10 cellular contexts compared by ENCODE assay signal in genomic region chr10:7480742-7481381, GRCh38.
DNase-seq lines count a peak whose midpoint lies in the region; ATAC-seq and TF ChIP-seq lines count a peak whose summit lies in the region.
"Had no signal": no experiment of that assay in that cellular context is flagged by ENCODE, and none has a peak within 500 bp of the region (broad histone marks: within the 10 kb centered on the region; RNA-seq: fewer than 3 reads in every experiment).

No MANE protein-coding gene starts in this region.

- TF ChIP-seq EP300 in SK-N-SH (IDR thresholded peaks at IDR 0.05; ENCODE audit: borderline replicate concordance in 1 of 2, low read depth in 1 of 2, low read length in 1 of 2), result no peak

- peak overlapping the region; percentile 97 to 99 for H3K27ac Mint-ChIP-seq in natural killer cell

- no peaks in the 10 kb centered on the region for H3K9me3 Mint-ChIP-seq in natural killer cell

- H3K27ac ChIP-seq in SK-N-SH (ENCODE audit: low read depth in 2 of 2, low read length in 1 of 2), result no peak overlapping the region
- H3K27ac ChIP-seq: VCaP had no signal

- H2AFZ ChIP-seq in SK-N-SH (ENCODE audit: low read depth), result no peak overlapping the region

- CTCF ChIA-PET in SK-N-SH (lab: Yijun Ruan, JAX), result no interaction called here

- no peaks in the 10 kb centered on the region for H3K36me3 Mint-ChIP-seq in natural killer cell

- no peaks in the 10 kb centered on the region for H4K20me1 ChIP-seq in SK-N-SH (ENCODE audit: insufficient read depth)

- DNase-seq in NOMO-1 (lab: John Stamatoyannopoulos, UW; ENCODE audit: unreplicated experiment in 2 of 2), result peak; percentile 83 to 91
- no peak for DNase-seq in natural killer cell
- DNase-seq in NCI-H1417 (lab: John Stamatoyannopoulos, UW), result no peak
- DNase-seq in stimulated activated naive CD4-positive, alpha-beta T cell treated with Interleukin-2 at 50 U/mL for 16 hours (lab: John Stamatoyannopoulos, UW), result no peak
- no peak for DNase-seq in SK-N-SH
- DNase-seq: islet precursor cell had no signal

- H3K4me1 Mint-ChIP-seq in natural killer cell, result peaks cover 67 to 78% of the 10 kb centered on the region in 2 donors

- H3K27me3 ChIP-seq in SK-N-SH (ENCODE audit: insufficient read depth), result no peaks in the 10 kb centered on the region

- no peaks in the 10 kb centered on the region for H3K36me3 ChIP-seq in SK-N-SH (replicated peaks in 1 of 2; ENCODE audit: control insufficient read depth in 1 of 2, insufficient read depth in 2 of 2, low read length in 1 of 2)

- intact Hi-C loops in natural killer cell (cut with micrococcal nuclease), result loop anchor here (5.0 kb wide), 1 partner anchor 224 kb away; no protein-coding TSS in a partner anchor

- no peaks in the 10 kb centered on the region for H3K9me2 ChIP-seq in SK-N-SH

- ATAC-seq in GM18517 (IDR thresholded peaks at IDR 0.05; ENCODE audit: unreplicated experiment) (peak; percentile 53), GM21619 (IDR thresholded peaks at IDR 0.05; ENCODE audit: unreplicated experiment) (peak; percentile 26), natural killer cell (no peak), HG02840 (IDR thresholded peaks at IDR 0.05; ENCODE audit: low FRiP score, unreplicated experiment) (no peak)

- H3K9ac ChIP-seq in SK-N-SH, result no peak overlapping the region

- POLR2A ChIA-PET in SK-N-SH (lab: Yijun Ruan, JAX), result no interaction called here

- WGBS in SK-N-SH (ENCODE audit: low lambda C conversion rate), result 59% methylated on average over 8 of the region's 8 CpGs

- no peak overlapping the region for H3K4me2 ChIP-seq in SK-N-SH

- H3K4me3 Mint-ChIP-seq in natural killer cell, result peak overlapping the region; percentile 43

- no peaks in the 10 kb centered on the region for H3F3A ChIP-seq in SK-N-SH (replicated peaks; ENCODE audit: insufficient read depth)

- no peak for TF ChIP-seq RAD21 in SK-N-SH (IDR thresholded peaks at IDR 0.05; ENCODE audit: low read length)

- TF ChIP-seq CTCF in natural killer cell (IDR thresholded peaks at IDR 0.05) (no peak), SK-N-SH (IDR thresholded peaks at IDR 0.05) (no peak)

- H3K79me2 ChIP-seq in SK-N-SH (ENCODE audit: insufficient read depth), result no peaks in the 10 kb centered on the region

- H3K9me3 ChIP-seq in SK-N-SH, result no peaks in the 10 kb centered on the region

- no peaks in the 10 kb centered on the region for H3K27me3 Mint-ChIP-seq in natural killer cell (ENCODE audit: low read depth in 2 of 2)

- H3K4me3 ChIP-seq in SK-N-SH (ENCODE audit: low read depth in 2 of 2, low read length in 1 of 2), result no peak overlapping the region

- peaks cover 0 to 5% of the 10 kb centered on the region in 2 experiments; a peak in 1 of 4 replicates for H3K4me1 ChIP-seq in SK-N-SH (ENCODE audit: control insufficient read depth in 1 of 2, insufficient read depth in 2 of 2, low read depth in 1 of 2, low read length in 1 of 2)

TF ChIP-seq in SK-N-SH, 30 proteins besides CTCF, POLR2A, EP300 and RAD21:
- TF ChIP-seq MEF2A (IDR thresholded peaks at IDR 0.05; ENCODE audit: borderline replicate concordance, low read depth), result no peak
- no peak for TF ChIP-seq ELF1 (IDR thresholded peaks at IDR 0.05)
- TF ChIP-seq RXRA (IDR thresholded peaks at IDR 0.05; ENCODE audit: borderline replicate concordance, low read depth), result no peak
- no peak for TF ChIP-seq USF1 (IDR thresholded peaks at IDR 0.05; ENCODE audit: borderline replicate concordance, low read depth)
- TF ChIP-seq GATA2 (CRISPR knock-in tag; IDR thresholded peaks at IDR 0.05), result no peak
- TF ChIP-seq GABPA (IDR thresholded peaks at IDR 0.05; ENCODE audit: low read depth), result no peak
- no peak for TF ChIP-seq IRF3 (IDR thresholded peaks at IDR 0.05; ENCODE audit: low read depth, low read length)

Comparison
In these comparisons a context has a peak if more than half of its experiments do, and no peak if none do; other contexts are left out.
1. ATAC-seq: peak in GM18517 (single experiment) and GM21619 (single experiment); none in natural killer cell (0 of 3) and HG02840 (single experiment).
2. DNase-seq: peak in NOMO-1 (2 of 2); none in natural killer cell (single experiment), NCI-H1417 (0 of 3), stimulated activated naive CD4-positive, alpha-beta T cell treated with Interleukin-2 at 50 U/mL for 16 hours (single experiment) and SK-N-SH (single experiment).